ENCODE assay signal across 14 cellular contexts in the genomic region with DNA sequence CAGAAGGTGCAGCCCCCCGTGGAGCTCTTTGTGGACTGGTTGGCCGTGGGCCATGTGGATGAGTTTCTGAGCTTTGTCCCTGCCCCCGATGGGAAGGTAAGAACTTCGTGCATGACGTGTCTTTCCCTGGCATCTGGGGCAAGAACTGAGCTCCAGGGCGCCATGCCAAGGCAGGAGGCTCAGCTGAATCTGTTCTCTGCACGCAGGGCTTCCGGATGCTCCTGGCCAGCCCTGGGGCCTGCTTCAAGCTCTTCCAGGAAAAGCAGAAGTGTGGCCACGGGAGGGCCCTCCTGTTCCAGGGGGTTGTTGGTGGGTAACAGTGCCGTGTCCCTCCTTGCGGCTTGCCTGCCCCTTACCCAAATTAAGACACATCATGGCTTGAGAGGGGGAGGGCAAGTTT. TPM values are rescaled to one million over a fixed set of nuclear protein-coding genes. Genes with fewer than 3 reads are reported as not detected.
DNase-seq lines count a peak whose midpoint lies in the region; ATAC-seq, FAIRE-seq and TF ChIP-seq lines count a peak whose summit lies in the region.
"Had no signal": no experiment of that assay in that cellular context is flagged by ENCODE, and none has a peak within 500 bp of the region (broad histone marks: within the 10 kb centered on the region; RNA-seq: fewer than 3 reads in every experiment).

No MANE protein-coding gene starts in this region.

- 1% methylated on average over 11 of the region's 11 CpGs for WGBS in K562 (ENCODE audit: insufficient coverage, low coverage, missing lambda C conversion rate)

- H3K9ac ChIP-seq in K562 (ENCODE audit: insufficient read depth in 1 of 2, low read depth in 2 of 2, low read length in 2 of 2) = peak overlapping the region in 1 of 2 experiments; percentile 2; a peak in 1 of 4 replicates

- H3K9me3 ChIP-seq in K562 (replicated peaks; ENCODE audit: control insufficient read depth, insufficient read depth, low read depth, low read length) = no peaks in the 10 kb centered on the region

- in situ Hi-C loops in K562 (cut with MboI) = no loop called here
- in situ Hi-C loops in brain microvascular endothelial cell (cut with HindIII; ENCODE audit: low pct_ligation_motif_present, low sequenced_read_pairs) = no loop called here

- H3K36me3 ChIP-seq in K562 (ENCODE audit: control insufficient read depth, insufficient read depth, low read length) (no peaks in the 10 kb centered on the region), brain microvascular endothelial cell (replicated peaks) (no peaks in the 10 kb centered on the region)

- H4K20me1 ChIP-seq in K562 (replicated peaks; ENCODE audit: control insufficient read depth, insufficient read depth, low read length) = peaks cover 22% of the 10 kb centered on the region

- CTCF ChIA-PET in K562 (lab: Yijun Ruan, JAX; ENCODE audit: low intra/inter-chr PET ratio) = no interaction called here

- H3K27me3 ChIP-seq in K562 (ENCODE audit: control insufficient read depth in 2 of 2, insufficient read depth in 2 of 2, low read length in 2 of 2) = peaks cover 0 to 49% of the 10 kb centered on the region in 2 experiments
- H3K27me3 ChIP-seq in brain microvascular endothelial cell (replicated peaks) = no peaks in the 10 kb centered on the region

- H3K79me2 ChIP-seq in K562 (ENCODE audit: control insufficient read depth, insufficient read depth, low read length) = no peaks in the 10 kb centered on the region

- no peak for FAIRE-seq in K562 (lab: Jason Lieb, UNC)

- POLR2A ChIA-PET in K562 (lab: Yijun Ruan, JAX) = interaction anchor here (0.5 to 0.6 kb wide), 2 partner anchors 10 to 34 kb away, joined by 3 read pairs; no protein-coding TSS in a partner anchor

- peak; percentile 9 to 28 (median 14); a peak in 3 of 6 replicates for TF ChIP-seq CTCF in K562 (IDR thresholded peaks at IDR 0.05 in 2 of 3, conservative IDR thresholded peaks at IDR 0.05 in 1 of 3; ENCODE audit: insufficient read depth in 2 of 3, low read depth in 1 of 3, low read length in 3 of 3)
- TF ChIP-seq CTCF in brain microvascular endothelial cell (IDR thresholded peaks at IDR 0.05; ENCODE audit: low read depth, low read length, missing control alignments) = no peak

- no TSS peak for BruUV-seq in K562 (replicated peaks; lab: Mats Ljungman, UMichigan)

- TF ChIP-seq POLR2A in K562 (conservative IDR thresholded peaks at IDR 0.05) = no peak

- intact Hi-C loops in K562 (cut with micrococcal nuclease) = no loop called here
- intact Hi-C loops in posterior vena cava (cut with DNase I) = no loop called here

- TF ChIP-seq EP300 in K562 (IDR thresholded peaks at IDR 0.05; ENCODE audit: low read length) = no peak

- 0 out of 5 replicates have a peak, but pooled peaks cover 0 to 2% of the 10 kb centered on the region in 2 experiments for H3K4me1 ChIP-seq in K562 (replicated peaks in 1 of 2; ENCODE audit: control insufficient read depth in 2 of 2, insufficient read depth in 2 of 2, low read length in 2 of 2)

- DNase-seq in DMS53 (lab: John Stamatoyannopoulos, UW) (peak; percentile 19), DMS53 treated with DMSO at 0.1 percent for 48 hours (lab: John Stamatoyannopoulos, UW; ENCODE audit: unreplicated experiment) (no peak), NOMO-1 treated with DMSO at 0.1 percent for 48 hours (lab: John Stamatoyannopoulos, UW; ENCODE audit: unreplicated experiment) (peak; percentile 61), K562 (ENCODE audit: extremely low read depth in 1 of 4, low spot score in 3 of 4) (no peak), posterior vena cava (ENCODE audit: low spot score) (peak; percentile 85), brain microvascular endothelial cell (no peak), HuH-7 (ENCODE audit: low spot score) (no peak)
- DNase-seq: activated B cell treated with CpG ODN at 0.5 μM for 24 hours; activated naive CD8-positive, alpha-beta T cell treated with anti-CD3 and anti-CD28 coated beads, Interleukin-2, amount 10 ng/mL, durations not matched to agents 7 days and 5 days; erythroblast; NCI-H2227 treated with DMSO at 0.1 percent for 48 hours had no signal

- no peak overlapping the region for H3K4me2 ChIP-seq in K562 (ENCODE audit: insufficient read depth, low read length)

- H3K4me3 ChIP-seq in K562 = no peak overlapping the region
- H3K4me3 ChIP-seq in brain microvascular endothelial cell (ENCODE audit: low read depth, low read length) = no peak overlapping the region

- no peak overlapping the region for H2AFZ ChIP-seq in K562 (ENCODE audit: low read depth, low read length)

- ATAC-seq in K562 (no peak), GM21381 (IDR thresholded peaks at IDR 0.05; ENCODE audit: unreplicated experiment) (no peak)

- TF ChIP-seq RAD21 in K562 (CRISPR knock-in tag; conservative IDR thresholded peaks at IDR 0.05 in 1 of 2, IDR thresholded peaks at IDR 0.05 in 1 of 2) = peak in 1 of 2 experiments; percentile 31; a peak in 2 of 4 replicates

- H3K27ac ChIP-seq in K562 (ENCODE audit: extremely low read depth, low read depth, low read length) (no peak overlapping the region), brain microvascular endothelial cell (no peak overlapping the region)
- H3K27ac ChIP-seq: 22Rv1 had no signal

- peaks cover 5% of the 10 kb centered on the region for H3K9me1 ChIP-seq in K562 (ENCODE audit: control insufficient read depth, insufficient read depth, low read length)

TF ChIP-seq in K562, 482 proteins besides CTCF, POLR2A, EP300 and RAD21:
- TF ChIP-seq SPI1 (IDR thresholded peaks at IDR 0.05; ENCODE audit: borderline replicate concordance, low read depth, low read length) (peak; percentile 45; the same call in 1 of the 2 replicates), ARNT (IDR thresholded peaks at IDR 0.05) (no peak), KAT2B (IDR thresholded peaks at IDR 0.05; ENCODE audit: low read depth, low read length) (no peak)
- TF ChIP-seq, protein P1, sequence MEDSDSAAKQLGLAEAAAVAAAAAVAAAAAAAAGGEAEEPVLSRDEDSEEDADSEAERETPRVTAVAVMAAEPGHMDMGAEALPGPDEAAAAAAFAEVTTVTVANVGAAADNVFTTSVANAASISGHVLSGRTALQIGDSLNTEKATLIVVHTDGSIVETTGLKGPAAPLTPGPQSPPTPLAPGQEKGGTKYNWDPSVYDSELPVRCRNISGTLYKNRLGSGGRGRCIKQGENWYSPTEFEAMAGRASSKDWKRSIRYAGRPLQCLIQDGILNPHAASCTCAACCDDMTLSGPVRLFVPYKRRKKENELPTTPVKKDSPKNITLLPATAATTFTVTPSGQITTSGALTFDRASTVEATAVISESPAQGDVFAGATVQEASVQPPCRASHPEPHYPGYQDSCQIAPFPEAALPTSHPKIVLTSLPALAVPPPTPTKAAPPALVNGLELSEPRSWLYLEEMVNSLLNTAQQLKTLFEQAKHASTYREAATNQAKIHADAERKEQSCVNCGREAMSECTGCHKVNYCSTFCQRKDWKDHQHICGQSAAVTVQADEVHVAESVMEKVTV (CRISPR knock-in tag; IDR thresholded peaks at IDR 0.05) = no peak

RNA-seq across cellular contexts. Expression of a gene that starts 27.7 kb away (rescaled TPM):
- not detected in 2 replicates for total RNA-seq in K562 (2011; cell fraction: chromatin; rRNA removed; ENCODE audit: low replicate concordance)
- total RNA-seq in K562 (2011; cell fraction: nucleolus; rRNA removed) = not detected in 2 replicates
- not detected in 2 replicates for total RNA-seq in K562 (2011; cell fraction: nucleoplasm; rRNA removed)
- total RNA-seq in K562 (2014; rRNA removed) (not detected in 2 replicates), K562 (2014; rRNA removed; fragmentation: Illumina TruSeq; extraction: Trizol) (not detected in 2 replicates), K562 (2015; rRNA removed; fragmentation: Illumina TruSeq; extraction: Trizol) (not detected in 2 replicates), K562 (2021) (not detected in 2 replicates), posterior vena cava (not detected)
- polyA plus RNA-seq in K562 (2011; rRNA removed) (not detected in 2 replicates), K562 (2014; fragmentation: Illumina TruSeq; extraction: Trizol) (not detected in 2 replicates), K562 (2014; fragmentation: Nextera tagmentation; extraction: Ambion mirVana) (not detected), K562 (2014; rRNA removed) (not detected in 2 replicates)
- not detected in 2 replicates for polyA plus RNA-seq in K562 (2011; cell fraction: cytosol; rRNA removed)
- polyA plus RNA-seq in K562 (2011; cell fraction: nucleus; rRNA removed) = not detected in 2 replicates
- polyA plus RNA-seq in K562 (2012) = 0.06 TPM in 1 of 2 replicates, not detected in the other
- polyA minus RNA-seq in K562 (2011; rRNA and poly(A)+ RNA removed) = not detected in 2 replicates
- not detected in 2 replicates for polyA minus RNA-seq in K562 (2011; cell fraction: cytosol; rRNA and poly(A)+ RNA removed)
- polyA minus RNA-seq in K562 (2011; cell fraction: nucleus; rRNA and poly(A)+ RNA removed) = not detected in 2 replicates
- total RNA-seq: activated B cell treated with CpG ODN at 0.5 μM for 24 hours; activated naive CD8-positive, alpha-beta T cell treated with anti-CD3 and anti-CD28 coated beads, Interleukin-2, amount 10 ng/mL, durations not matched to agents 7 days and 5 days; skeletal muscle tissue had no signal

RNA-seq across cellular contexts. Expression of a gene that starts 31.4 kb away (rescaled TPM):
- total RNA-seq in K562 (2011; cell fraction: chromatin; rRNA removed; ENCODE audit: low replicate concordance) = 0.37 and 0.81 TPM in 2 replicates
- total RNA-seq in K562 (2011; cell fraction: nucleolus; rRNA removed) = 0.92 TPM in 1 of 2 replicates, not detected in the other
- 0.66 TPM in 1 of 2 replicates, not detected in the other for total RNA-seq in K562 (2011; cell fraction: nucleoplasm; rRNA removed)
- total RNA-seq in K562 (2014; rRNA removed) (not detected in 2 replicates), K562 (2014; rRNA removed; fragmentation: Illumina TruSeq; extraction: Trizol) (not detected in 2 replicates), K562 (2015; rRNA removed; fragmentation: Illumina TruSeq; extraction: Trizol) (not detected in 2 replicates), K562 (2021) (0.33 TPM in 1 of 2 replicates, not detected in the other), posterior vena cava (1 to 10 TPM in 1 of 2 donors, under 1 TPM in 1; 0.48 to 6.3 TPM)
- polyA plus RNA-seq in K562 (2011; rRNA removed) (0.09 TPM in 1 of 2 replicates, not detected in the other), K562 (2014; fragmentation: Illumina TruSeq; extraction: Trizol) (not detected in 2 replicates), K562 (2014; fragmentation: Nextera tagmentation; extraction: Ambion mirVana) (under 1 TPM in 1 of 2 experiments, not detected in 1; 0.22 TPM), K562 (2014; rRNA removed) (not detected in 2 replicates)
- polyA plus RNA-seq in K562 (2011; cell fraction: cytosol; rRNA removed) = 0.15 and 1.3 TPM in 2 replicates
- 0.10 and 0.58 TPM in 2 replicates for polyA plus RNA-seq in K562 (2011; cell fraction: nucleus; rRNA removed)
- 0.04 and 0.17 TPM in 2 replicates for polyA plus RNA-seq in K562 (2012)
- polyA minus RNA-seq in K562 (2011; rRNA and poly(A)+ RNA removed) = not detected in 2 replicates
- not detected in 2 replicates for polyA minus RNA-seq in K562 (2011; cell fraction: cytosol; rRNA and poly(A)+ RNA removed)
- polyA minus RNA-seq in K562 (2011; cell fraction: nucleus; rRNA and poly(A)+ RNA removed) = 0.27 TPM in 1 of 2 replicates, not detected in the other

Comparison
In these comparisons a context has a peak if more than half of its experiments do, and no peak if none do; other contexts are left out.
1. DNase-seq: peak in DMS53 (single experiment), NOMO-1 treated with DMSO at 0.1 percent for 48 hours (single experiment) and posterior vena cava (single experiment); none in DMS53 treated with DMSO at 0.1 percent for 48 hours (single experiment), K562 (0 of 4), brain microvascular endothelial cell (single experiment) and HuH-7 (single experiment).